27 cellular contexts compared by ENCODE assay signal in the genomic region with DNA sequence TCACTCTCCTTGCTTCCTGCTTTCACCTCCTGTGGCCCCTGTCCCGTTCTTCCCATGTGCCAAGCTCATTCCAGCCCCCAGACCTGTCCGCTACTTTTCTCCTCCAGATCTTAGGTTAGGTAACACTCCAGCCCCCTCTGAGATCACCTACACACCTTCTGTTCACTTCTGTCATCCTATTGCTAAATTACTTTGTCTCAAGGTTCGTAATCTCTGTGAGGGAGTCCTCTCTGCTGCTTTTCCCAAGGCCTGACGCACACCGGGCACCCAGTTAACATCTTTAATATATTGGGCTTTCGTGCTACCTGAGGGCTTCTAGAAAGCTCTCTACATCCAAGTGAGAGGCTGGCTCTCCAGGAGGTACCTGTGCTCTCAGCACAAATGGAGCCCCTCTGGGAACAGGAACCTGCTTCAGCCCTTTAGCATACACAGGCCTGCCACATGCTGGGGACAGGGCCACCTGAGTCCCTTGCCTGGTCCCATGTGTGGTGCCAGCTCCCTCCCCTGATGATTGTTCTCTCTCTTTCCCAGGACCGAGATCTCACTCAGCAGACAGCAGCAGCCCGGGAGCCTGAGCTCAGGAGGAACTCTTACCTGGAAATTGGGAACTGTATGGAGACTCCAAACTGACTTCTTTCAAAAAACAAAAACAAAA. TPM values are rescaled to one million over a fixed set of nuclear protein-coding genes. Genes with fewer than 3 reads are reported as not detected.
"Had no signal": no experiment of that assay in that cellular context is flagged by ENCODE, and none has a peak within 500 bp of the region (broad histone marks: within the 10 kb centered on the region; RNA-seq: fewer than 3 reads in every experiment).

No MANE protein-coding gene starts in this region.

- H3K4me1 ChIP-seq: heart left ventricle, left lung, lower lobe of right lung had no signal

- H3K4me3 Mint-ChIP-seq: memory B cell, mesothelial cell of epicardium, natural killer cell had no signal

- H3K27me3 ChIP-seq: dorsolateral prefrontal cortex, heart left ventricle, left lung had no signal

- FAIRE-seq: endometrium, frontal cortex, urothelium cell line had no signal

- H3K9me3 Mint-ChIP-seq: memory B cell, mesothelial cell of epicardium, natural killer cell had no signal

- H3K27ac Mint-ChIP-seq: memory B cell, mesothelial cell of epicardium, natural killer cell had no signal

- DNase-seq: cortex of kidney; dorsolateral prefrontal cortex; effector CD8-positive, alpha-beta T cell; heart left ventricle; hypothalamus; islet precursor cell; left lung; lower lobe of right lung; natural killer cell; psoas muscle; retina; stimulated activated CD4-positive, alpha-beta T cell treated with anti-CD3 and anti-CD28 coated beads, Interleukin-12 subunit alpha, Interleukin-12 subunit beta, amount 100 ng/mL, for 4 hours; stimulated activated naive CD4-positive, alpha-beta T cell treated with Interleukin-2 at 50 U/mL for 16 hours; trophoblast cell had no signal

- H3K27ac ChIP-seq: heart left ventricle, left lung, lower lobe of right lung, psoas muscle, skin epidermis had no signal

- H3K4me3 ChIP-seq: dorsolateral prefrontal cortex, heart left ventricle, left lung, lower lobe of right lung, psoas muscle, skin epidermis had no signal

- ATAC-seq: esophagus mucosa, heart left ventricle, left lung, lower lobe of right lung, natural killer cell, psoas muscle, sciatic nerve had no signal

- H3K9me3 ChIP-seq: heart left ventricle, left lung, lower lobe of right lung, psoas muscle had no signal

- H3K4me1 Mint-ChIP-seq: memory B cell, natural killer cell had no signal

- H3K36me3 Mint-ChIP-seq: natural killer cell had no signal

RNA-seq across cellular contexts. Expression of a gene that starts 8.5 kb away (rescaled TPM):
- total RNA-seq: esophagus mucosa, glomerular endothelial cell, lower lobe of right lung, mucosa of gallbladder, myocyte, natural killer cell, omental fat pad, psoas muscle, sciatic nerve had no signal
- polyA plus RNA-seq: fibroblast of lung, heart left ventricle, psoas muscle had no signal
